1 cellular context compared by ENCODE assay signal in the genomic region with DNA sequence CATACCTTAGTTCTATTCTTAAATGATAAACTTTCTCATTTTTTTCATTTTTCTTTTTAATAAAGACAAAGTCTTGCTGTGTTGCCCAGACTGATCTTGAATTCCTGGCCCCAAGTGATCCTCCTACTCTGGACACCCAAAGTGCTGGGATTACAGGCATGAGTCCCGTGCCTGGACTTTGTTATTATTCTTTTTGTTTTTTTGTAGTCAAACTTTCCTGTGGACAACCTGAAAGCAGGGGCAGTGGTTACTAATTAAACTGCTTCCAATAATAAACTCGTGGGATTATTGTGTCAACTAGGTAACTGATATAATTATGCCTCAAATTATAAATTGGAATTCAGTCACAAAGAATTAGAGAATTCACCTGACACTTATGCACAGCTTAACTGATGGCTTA.
TF ChIP-seq lines count a peak whose summit lies in the region.

No MANE protein-coding gene starts in this region.

TF ChIP-seq in GM23338, 12 proteins besides CTCF, POLR2A, EP300 and RAD21:
- TF ChIP-seq, protein P1, sequence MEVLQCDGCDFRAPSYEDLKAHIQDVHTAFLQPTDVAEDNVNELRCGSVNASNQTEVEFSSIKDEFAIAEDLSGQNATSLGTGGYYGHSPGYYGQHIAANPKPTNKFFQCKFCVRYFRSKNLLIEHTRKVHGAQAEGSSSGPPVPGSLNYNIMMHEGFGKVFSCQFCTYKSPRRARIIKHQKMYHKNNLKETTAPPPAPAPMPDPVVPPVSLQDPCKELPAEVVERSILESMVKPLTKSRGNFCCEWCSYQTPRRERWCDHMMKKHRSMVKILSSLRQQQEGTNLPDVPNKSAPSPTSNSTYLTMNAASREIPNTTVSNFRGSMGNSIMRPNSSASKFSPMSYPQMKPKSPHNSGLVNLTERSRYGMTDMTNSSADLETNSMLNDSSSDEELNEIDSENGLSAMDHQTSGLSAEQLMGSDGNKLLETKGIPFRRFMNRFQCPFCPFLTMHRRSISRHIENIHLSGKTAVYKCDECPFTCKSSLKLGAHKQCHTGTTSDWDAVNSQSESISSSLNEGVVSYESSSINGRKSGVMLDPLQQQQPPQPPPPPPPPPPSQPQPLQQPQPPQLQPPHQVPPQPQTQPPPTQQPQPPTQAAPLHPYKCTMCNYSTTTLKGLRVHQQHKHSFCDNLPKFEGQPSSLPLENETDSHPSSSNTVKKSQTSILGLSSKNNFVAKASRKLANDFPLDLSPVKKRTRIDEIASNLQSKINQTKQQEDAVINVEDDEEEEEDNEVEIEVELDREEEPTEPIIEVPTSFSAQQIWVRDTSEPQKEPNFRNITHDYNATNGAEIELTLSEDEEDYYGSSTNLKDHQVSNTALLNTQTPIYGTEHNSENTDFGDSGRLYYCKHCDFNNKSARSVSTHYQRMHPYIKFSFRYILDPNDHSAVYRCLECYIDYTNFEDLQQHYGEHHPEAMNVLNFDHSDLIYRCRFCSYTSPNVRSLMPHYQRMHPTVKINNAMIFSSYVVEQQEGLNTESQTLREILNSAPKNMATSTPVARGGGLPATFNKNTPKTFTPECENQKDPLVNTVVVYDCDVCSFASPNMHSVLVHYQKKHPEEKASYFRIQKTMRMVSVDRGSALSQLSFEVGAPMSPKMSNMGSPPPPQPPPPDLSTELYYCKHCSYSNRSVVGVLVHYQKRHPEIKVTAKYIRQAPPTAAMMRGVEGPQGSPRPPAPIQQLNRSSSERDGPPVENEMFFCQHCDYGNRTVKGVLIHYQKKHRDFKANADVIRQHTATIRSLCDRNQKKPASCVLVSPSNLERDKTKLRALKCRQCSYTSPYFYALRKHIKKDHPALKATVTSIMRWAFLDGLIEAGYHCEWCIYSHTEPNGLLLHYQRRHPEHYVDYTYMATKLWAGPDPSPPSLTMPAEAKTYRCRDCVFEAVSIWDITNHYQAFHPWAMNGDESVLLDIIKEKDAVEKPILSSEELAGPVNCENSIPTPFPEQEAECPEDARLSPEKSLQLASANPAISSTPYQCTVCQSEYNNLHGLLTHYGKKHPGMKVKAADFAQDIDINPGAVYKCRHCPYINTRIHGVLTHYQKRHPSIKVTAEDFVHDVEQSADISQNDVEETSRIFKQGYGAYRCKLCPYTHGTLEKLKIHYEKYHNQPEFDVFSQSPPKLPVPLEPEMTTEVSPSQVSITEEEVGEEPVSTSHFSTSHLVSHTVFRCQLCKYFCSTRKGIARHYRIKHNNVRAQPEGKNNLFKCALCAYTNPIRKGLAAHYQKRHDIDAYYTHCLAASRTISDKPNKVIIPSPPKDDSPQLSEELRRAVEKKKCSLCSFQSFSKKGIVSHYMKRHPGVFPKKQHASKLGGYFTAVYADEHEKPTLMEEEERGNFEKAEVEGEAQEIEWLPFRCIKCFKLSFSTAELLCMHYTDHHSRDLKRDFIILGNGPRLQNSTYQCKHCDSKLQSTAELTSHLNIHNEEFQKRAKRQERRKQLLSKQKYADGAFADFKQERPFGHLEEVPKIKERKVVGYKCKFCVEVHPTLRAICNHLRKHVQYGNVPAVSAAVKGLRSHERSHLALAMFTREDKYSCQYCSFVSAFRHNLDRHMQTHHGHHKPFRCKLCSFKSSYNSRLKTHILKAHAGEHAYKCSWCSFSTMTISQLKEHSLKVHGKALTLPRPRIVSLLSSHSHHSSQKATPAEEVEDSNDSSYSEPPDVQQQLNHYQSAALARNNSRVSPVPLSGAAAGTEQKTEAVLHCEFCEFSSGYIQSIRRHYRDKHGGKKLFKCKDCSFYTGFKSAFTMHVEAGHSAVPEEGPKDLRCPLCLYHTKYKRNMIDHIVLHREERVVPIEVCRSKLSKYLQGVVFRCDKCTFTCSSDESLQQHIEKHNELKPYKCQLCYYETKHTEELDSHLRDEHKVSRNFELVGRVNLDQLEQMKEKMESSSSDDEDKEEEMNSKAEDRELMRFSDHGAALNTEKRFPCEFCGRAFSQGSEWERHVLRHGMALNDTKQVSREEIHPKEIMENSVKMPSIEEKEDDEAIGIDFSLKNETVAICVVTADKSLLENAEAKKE (CRISPR knock-in tag; IDR thresholded peaks at IDR 0.05), result no peak
- no peak for TF ChIP-seq CREB1 (CRISPR knock-in tag; IDR thresholded peaks at IDR 0.05; ENCODE audit: low read depth)
- TF ChIP-seq, protein P2, sequence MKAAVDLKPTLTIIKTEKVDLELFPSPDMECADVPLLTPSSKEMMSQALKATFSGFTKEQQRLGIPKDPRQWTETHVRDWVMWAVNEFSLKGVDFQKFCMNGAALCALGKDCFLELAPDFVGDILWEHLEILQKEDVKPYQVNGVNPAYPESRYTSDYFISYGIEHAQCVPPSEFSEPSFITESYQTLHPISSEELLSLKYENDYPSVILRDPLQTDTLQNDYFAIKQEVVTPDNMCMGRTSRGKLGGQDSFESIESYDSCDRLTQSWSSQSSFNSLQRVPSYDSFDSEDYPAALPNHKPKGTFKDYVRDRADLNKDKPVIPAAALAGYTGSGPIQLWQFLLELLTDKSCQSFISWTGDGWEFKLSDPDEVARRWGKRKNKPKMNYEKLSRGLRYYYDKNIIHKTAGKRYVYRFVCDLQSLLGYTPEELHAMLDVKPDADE (IDR thresholded peaks at IDR 0.05), result no peak
- TF ChIP-seq EZH2phosphoT487 (IDR thresholded peaks at IDR 0.05; ENCODE audit: unreplicated experiment), result no peak
- TF ChIP-seq ZNF114 (CRISPR knock-in tag; IDR thresholded peaks at IDR 0.05), result no peak
- no peak for TF ChIP-seq REST (IDR thresholded peaks at IDR 0.05; ENCODE audit: unreplicated experiment)
- no peak for TF ChIP-seq NANOG (IDR thresholded peaks at IDR 0.05; ENCODE audit: borderline replicate concordance)
- TF ChIP-seq STAT1 (IDR thresholded peaks at IDR 0.05; ENCODE audit: unreplicated experiment), result no peak
